ENCODE assay signal across 24 cellular contexts in the genomic region with DNA sequence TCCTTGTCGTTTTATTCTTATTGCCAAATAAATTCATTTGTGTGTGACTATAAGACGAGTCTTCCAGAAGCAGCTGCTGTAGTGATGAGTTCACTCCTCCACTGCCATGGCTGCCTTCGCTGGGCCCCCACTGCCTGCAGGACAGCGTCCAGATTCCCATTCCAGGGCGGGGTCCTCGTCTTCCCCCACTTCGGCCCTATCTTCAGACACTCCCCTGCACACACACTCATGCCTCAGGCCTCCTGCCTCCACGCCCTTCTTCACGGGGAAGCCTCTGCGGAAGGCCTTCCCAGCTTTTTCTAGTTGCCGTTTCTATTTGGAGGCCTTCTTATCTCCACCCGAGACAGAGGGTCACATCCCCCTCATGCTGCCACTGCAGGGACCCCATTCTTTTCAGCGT.
A peak's percentile ranks its signal among the peaks of the same experiment; 100 is the strongest.
DNase-seq lines count a peak whose midpoint lies in the region; ATAC-seq, FAIRE-seq and TF ChIP-seq lines count a peak whose summit lies in the region.
"Had no signal": no experiment of that assay in that cellular context is flagged by ENCODE, and none has a peak within 500 bp of the region (broad histone marks: within the 10 kb centered on the region; RNA-seq: fewer than 3 reads in every experiment).

No MANE protein-coding gene starts in this region.

- dilution Hi-C loops in keratinocyte (cut with MboI; ENCODE audit: extremely low pct_ligation_motif_present, low sequenced_read_pairs): no loop called here

- H2BK12ac ChIP-seq in trophoblast cell (ENCODE audit: low read length): no peak overlapping the region

- H2AFZ ChIP-seq in keratinocyte (ENCODE audit: control insufficient read depth, low read length) (no peak overlapping the region), trophoblast cell (ENCODE audit: insufficient read depth, low read length, poor library complexity) (no peak overlapping the region), OCI-LY7 (ENCODE audit: low read length) (no peak overlapping the region)
- H2AFZ ChIP-seq: GM23338 had no signal

- H3K14ac ChIP-seq in trophoblast cell (ENCODE audit: low read length): no peak overlapping the region

- no peaks in the 10 kb centered on the region for H3K9me1 ChIP-seq in keratinocyte (ENCODE audit: control insufficient read depth, extremely low read depth, insufficient read depth, low read length)

- peaks cover 21% of the 10 kb centered on the region for H3K4me1 ChIP-seq in RWPE2 (ENCODE audit: insufficient read depth, poor library complexity, severe bottlenecking)
- H3K4me1 ChIP-seq in keratinocyte (ENCODE audit: control insufficient read depth, extremely low read depth, insufficient read depth, low read length): peaks cover 9% of the 10 kb centered on the region
- peaks cover 18 to 33% of the 10 kb centered on the region in 2 experiments for H3K4me1 ChIP-seq in trophoblast cell (ENCODE audit: control insufficient read depth in 1 of 2, insufficient read depth in 2 of 2, low read length in 2 of 2)
- H3K4me1 ChIP-seq in OCI-LY7 (ENCODE audit: insufficient read depth, low read length, poor library complexity, severe bottlenecking): no peaks in the 10 kb centered on the region
- H3K4me1 ChIP-seq: sigmoid colon, vagina had no signal

- H2BK5ac ChIP-seq in trophoblast cell (ENCODE audit: low read depth, low read length, poor library complexity): peak overlapping the region; percentile 69

- CTCF ChIA-PET in OCI-LY7 (lab: Charles Lee; ENCODE audit: unreplicated experiment): no interaction called here

- BruUV-seq in OCI-LY7 (replicated peaks; lab: Mats Ljungman, UMichigan): no TSS peak

- H2AK5ac ChIP-seq in trophoblast cell (ENCODE audit: low read length): no peak overlapping the region

- peak; percentile 73; the same call in 2 of the 3 replicates for ATAC-seq in RWPE2 (ENCODE audit: low read depth)
- ATAC-seq: activated T-helper 17 cell treated with anti-CD3 and anti-CD28 coated beads, Interleukin-2, amount 50 U/mL, for 72 hours; GM23338; HepG2; naive thymus-derived CD8-positive, alpha-beta T cell; SK-N-SH treated with all-trans-retinoic acid at 6 μM for 48 hours had no signal

- H3K4me3 ChIP-seq in RWPE2 (ENCODE audit: severe bottlenecking) (no peak overlapping the region), keratinocyte (ENCODE audit: control insufficient read depth in 2 of 3, extremely low read depth in 1 of 3, insufficient read depth in 2 of 3, low read depth in 1 of 3, low read length in 3 of 3) (no peak overlapping the region), trophoblast cell (ENCODE audit: low read depth, low read length) (no peak overlapping the region), dorsolateral prefrontal cortex (no peak overlapping the region), OCI-LY7 (ENCODE audit: low read depth, low read length, poor library complexity, severe bottlenecking) (no peak overlapping the region)
- H3K4me3 ChIP-seq: esophagus squamous epithelium, GM23338, sigmoid colon, vagina had no signal

- DNase-seq in Daoy (ENCODE audit: low read depth): peak; percentile 28
- no peak for DNase-seq in RWPE2 (ENCODE audit: low spot score)
- no peak for DNase-seq in keratinocyte (ENCODE audit: low read depth, low spot score)
- DNase-seq in trophoblast cell: no peak
- no peak for DNase-seq in dorsolateral prefrontal cortex
- DNase-seq in UCSD-AML1 (lab: John Stamatoyannopoulos, UW; ENCODE audit: unreplicated experiment): no peak
- DNase-seq in germinal center (ENCODE audit: low spot score): no peak
- no peak for DNase-seq in OCI-LY7 (ENCODE audit: low spot score)
- DNase-seq: activated CD8-positive, alpha-beta memory T cell treated with anti-CD3 and anti-CD28 coated beads, Interleukin-2, amount 50 U/mL, for 4 hours; C1 segment of cervical spinal cord; effector memory CD4-positive, alpha-beta T cell; esophagus squamous epithelium; head of caudate nucleus; naive thymus-derived CD8-positive, alpha-beta T cell; NCI-H1092; NCI-H1930; NCI-H446 treated with DMSO at 0.1 percent for 48 hours; sigmoid colon had no signal

- H4K12ac ChIP-seq in trophoblast cell (ENCODE audit: low read depth, low read length): no peak overlapping the region

- H3K9ac ChIP-seq in keratinocyte (ENCODE audit: control insufficient read depth, extremely low read depth, insufficient read depth, low read length) (no peak overlapping the region), trophoblast cell (ENCODE audit: low read length) (no peak overlapping the region)

- no peak overlapping the region for H3K23ac ChIP-seq in trophoblast cell (ENCODE audit: low read length)

- H3K27me3 ChIP-seq in RWPE2 (ENCODE audit: insufficient read depth, poor library complexity, severe bottlenecking) (no peaks in the 10 kb centered on the region), keratinocyte (ENCODE audit: control insufficient read depth, extremely low read depth, insufficient read depth, low read length) (no peaks in the 10 kb centered on the region), trophoblast cell (ENCODE audit: insufficient read depth, low read length) (no peaks in the 10 kb centered on the region), dorsolateral prefrontal cortex (peaks cover 0 to 62% (median 5%) of the 10 kb centered on the region in 45 donors)
- H3K27me3 ChIP-seq: esophagus squamous epithelium, sigmoid colon, vagina had no signal

- intact Hi-C loops in dorsolateral prefrontal cortex (cut with DNase I) (no loop called here), OCI-LY7 (cut with micrococcal nuclease; ENCODE audit: unreplicated experiment) (no loop called here)

- peak overlapping the region; percentile 95 for H3K27ac ChIP-seq in RWPE2 (ENCODE audit: poor library complexity, severe bottlenecking)
- H3K27ac ChIP-seq in keratinocyte (ENCODE audit: control insufficient read depth, insufficient read depth, low read length): no peak overlapping the region
- H3K27ac ChIP-seq in trophoblast cell (ENCODE audit: low read depth, low read length): peak overlapping the region; percentile 57
- peak overlapping the region in 1 of 59 donors; percentile 4 for H3K27ac ChIP-seq in dorsolateral prefrontal cortex
- no peak overlapping the region for H3K27ac ChIP-seq in OCI-LY7 (ENCODE audit: low read depth, low read length, poor library complexity, severe bottlenecking)
- H3K27ac ChIP-seq: sigmoid colon, vagina had no signal

- WGBS in trophoblast cell (ENCODE audit: extremely low coverage, insufficient coverage, insufficient read length): no CpG with 5 or more reads among the region's 13 CpGs

- no peak for FAIRE-seq in keratinocyte (lab: Jason Lieb, UNC)
- FAIRE-seq: HepG2, RCC 7860 had no signal

- no peaks in the 10 kb centered on the region for H4K20me1 ChIP-seq in keratinocyte (ENCODE audit: control insufficient read depth, extremely low read depth, insufficient read depth, low read length)
- H4K20me1 ChIP-seq in OCI-LY7 (ENCODE audit: insufficient read depth, low read length): no peaks in the 10 kb centered on the region

- peak overlapping the region; percentile 63 for H2BK120ac ChIP-seq in trophoblast cell (ENCODE audit: insufficient read depth, low read length, poor library complexity)

- H3K9me2 ChIP-seq in OCI-LY7 (ENCODE audit: insufficient read depth, low read length): no peaks in the 10 kb centered on the region

- H3K4me2 ChIP-seq in keratinocyte (ENCODE audit: control insufficient read depth, extremely low read depth, insufficient read depth, low read depth, low read length): peak overlapping the region; percentile 1
- H3K4me2 ChIP-seq in trophoblast cell (ENCODE audit: low read length): no peak overlapping the region
- no peak overlapping the region for H3K4me2 ChIP-seq in OCI-LY7 (ENCODE audit: low read length)
- H3K4me2 ChIP-seq: GM23338 had no signal

- H4K91ac ChIP-seq in trophoblast cell (ENCODE audit: low read depth, low read length): peak overlapping the region; percentile 72

- H3K79me1 ChIP-seq in trophoblast cell (ENCODE audit: low read length): peaks cover 9% of the 10 kb centered on the region

- H3K4ac ChIP-seq in trophoblast cell (ENCODE audit: low read depth, low read length): peak overlapping the region; percentile 50

- POLR2A ChIA-PET in OCI-LY7 (lab: Charles Lee): no interaction called here

- H3K36me3 ChIP-seq in RWPE2 (ENCODE audit: low read depth) (no peaks in the 10 kb centered on the region), keratinocyte (ENCODE audit: control insufficient read depth in 2 of 2, extremely low read depth in 1 of 2, insufficient read depth in 2 of 2, low read length in 2 of 2) (no peaks in the 10 kb centered on the region), trophoblast cell (ENCODE audit: control insufficient read depth in 1 of 2, insufficient read depth in 2 of 2, low read length in 2 of 2) (peaks cover 2 to 3% of the 10 kb centered on the region in 2 experiments), OCI-LY7 (ENCODE audit: insufficient read depth, low read length) (no peaks in the 10 kb centered on the region)
- H3K36me3 ChIP-seq: esophagus squamous epithelium, sigmoid colon, vagina had no signal

- no peak overlapping the region for H4K8ac ChIP-seq in trophoblast cell (ENCODE audit: low read depth, low read length)

- no peak for TF ChIP-seq CTCF in RWPE2 (IDR thresholded peaks at IDR 0.05; ENCODE audit: poor library complexity, severe bottlenecking)
- TF ChIP-seq CTCF in keratinocyte (optimal IDR thresholded peaks at IDR 0.05 in 1 of 3, IDR thresholded peaks at IDR 0.05 in 1 of 3, conservative IDR thresholded peaks at IDR 0.05 in 1 of 3; ENCODE audit: extremely low read depth in 1 of 3, insufficient read depth in 2 of 3, low read length in 3 of 3): no peak
- no peak for TF ChIP-seq CTCF in dorsolateral prefrontal cortex (IDR thresholded peaks at IDR 0.05 in 54 of 56, conservative IDR thresholded peaks at IDR 0.05 in 2 of 56; ENCODE audit: low read depth in 1 of 56, partially characterized antibody in 56 of 56)
- TF ChIP-seq CTCF in OCI-LY7 (conservative IDR thresholded peaks at IDR 0.05; ENCODE audit: low read length): no peak

- no peak overlapping the region for H3K18ac ChIP-seq in trophoblast cell (ENCODE audit: low read length)

- no peaks in the 10 kb centered on the region for H3K9me3 ChIP-seq in RWPE2 (ENCODE audit: severe bottlenecking)
- H3K9me3 ChIP-seq in keratinocyte (ENCODE audit: control insufficient read depth, low read depth, low read length): no peaks in the 10 kb centered on the region
- no peaks in the 10 kb centered on the region for H3K9me3 ChIP-seq in trophoblast cell (ENCODE audit: insufficient read depth, low read depth, low read length)
- H3K9me3 ChIP-seq in OCI-LY7 (ENCODE audit: low read length): no peaks in the 10 kb centered on the region
- H3K9me3 ChIP-seq: esophagus squamous epithelium, sigmoid colon, vagina had no signal

- H3K79me2 ChIP-seq in keratinocyte (ENCODE audit: control insufficient read depth, insufficient read depth, low read length) (no peaks in the 10 kb centered on the region), trophoblast cell (ENCODE audit: control insufficient read depth, insufficient read depth, low read length, poor library complexity) (peaks cover 3% of the 10 kb centered on the region), OCI-LY7 (ENCODE audit: insufficient read depth, low read depth, low read length) (no peaks in the 10 kb centered on the region)

Comparison
In these comparisons a context has a peak if more than half of its experiments do, and no peak if none do; other contexts are left out.
1. H3K27ac ChIP-seq: peak in RWPE2 (single experiment) and trophoblast cell (single experiment); none in keratinocyte (single experiment) and OCI-LY7 (single experiment).